ENCODE assay signal across 16 cellular contexts in the genomic region with DNA sequence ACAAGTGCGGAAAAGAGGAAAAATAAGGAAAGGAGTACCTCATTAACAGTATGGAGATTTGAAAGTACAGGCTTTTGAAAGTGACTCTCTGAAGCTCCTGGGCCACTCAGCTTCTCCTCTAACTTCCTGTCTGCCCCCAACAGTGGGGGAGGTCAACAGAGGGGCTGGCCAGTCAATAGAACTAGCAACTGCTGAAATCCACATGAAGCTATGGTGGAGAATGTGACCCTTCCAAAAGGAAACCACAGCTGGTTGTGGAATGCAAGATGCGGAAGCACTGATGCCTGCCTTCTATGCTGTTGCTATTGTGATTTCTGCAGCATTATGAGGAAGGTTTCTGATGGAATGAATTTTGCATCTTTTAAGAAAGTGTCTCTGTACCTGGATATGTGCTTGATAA. TPM values are rescaled to one million over a fixed set of nuclear protein-coding genes. Genes with fewer than 3 reads are reported as not detected.
DNase-seq lines count a peak whose midpoint lies in the region; ATAC-seq and TF ChIP-seq lines count a peak whose summit lies in the region.
"Had no signal": no experiment of that assay in that cellular context is flagged by ENCODE, and none has a peak within 500 bp of the region (broad histone marks: within the 10 kb centered on the region; RNA-seq: fewer than 3 reads in every experiment).

No MANE protein-coding gene starts in this region.

- H3K9ac ChIP-seq in Loucy (ENCODE audit: low read depth, low read length, poor library complexity, severe bottlenecking): no peak overlapping the region

- H3K9me3 Mint-ChIP-seq in activated CD4-positive, alpha-beta T cell treated with anti-CD3 and anti-CD28 coated beads, Interleukin-2, amount 10 ng/mL, durations not matched to agents 7 days and 5 days: no peaks in the 10 kb centered on the region
- no peaks in the 10 kb centered on the region for H3K9me3 Mint-ChIP-seq in activated CD4-positive, alpha-beta T cell treated with anti-CD3 and anti-CD28 coated beads, Interleukin-2, amount 10 ng/mL, durations not matched to agents 24 days and 14 days

- CTCF ChIA-PET in activated CD4-positive, alpha-beta T cell treated with anti-CD3 and anti-CD28 coated beads, Interleukin-2, amount 10 ng/mL, durations not matched to agents 7 days and 5 days (lab: Charles Lee): interaction anchor here (1.5 kb wide), 1 partner anchor 10 kb away, joined by 4 read pairs; no protein-coding TSS in a partner anchor

- H3K27me3 Mint-ChIP-seq in activated CD4-positive, alpha-beta T cell treated with anti-CD3 and anti-CD28 coated beads, Interleukin-2, amount 10 ng/mL, durations not matched to agents 7 days and 5 days: peaks cover 22% of the 10 kb centered on the region
- peaks cover 40% of the 10 kb centered on the region for H3K27me3 Mint-ChIP-seq in activated CD4-positive, alpha-beta T cell treated with anti-CD3 and anti-CD28 coated beads, Interleukin-2, amount 10 ng/mL, durations not matched to agents 24 days and 14 days

- no peak overlapping the region for H2AFZ ChIP-seq in Loucy (ENCODE audit: low read length)
- no peak overlapping the region for H2AFZ ChIP-seq in osteoblast (ENCODE audit: low read length)

- no peaks in the 10 kb centered on the region for H3K36me3 Mint-ChIP-seq in activated CD4-positive, alpha-beta T cell treated with anti-CD3 and anti-CD28 coated beads, Interleukin-2, amount 10 ng/mL, durations not matched to agents 7 days and 5 days (ENCODE audit: low read depth)
- H3K36me3 Mint-ChIP-seq in activated CD4-positive, alpha-beta T cell treated with anti-CD3 and anti-CD28 coated beads, Interleukin-2, amount 10 ng/mL, durations not matched to agents 24 days and 14 days (ENCODE audit: low read depth): no peaks in the 10 kb centered on the region

- H3K4me1 Mint-ChIP-seq in activated CD4-positive, alpha-beta T cell treated with anti-CD3 and anti-CD28 coated beads, Interleukin-2, amount 10 ng/mL, durations not matched to agents 7 days and 5 days: peaks cover 35% of the 10 kb centered on the region
- H3K4me1 Mint-ChIP-seq in activated CD4-positive, alpha-beta T cell treated with anti-CD3 and anti-CD28 coated beads, Interleukin-2, amount 10 ng/mL, durations not matched to agents 24 days and 14 days: peaks cover 19% of the 10 kb centered on the region

- TF ChIP-seq CTCF in Loucy (conservative IDR thresholded peaks at IDR 0.05; ENCODE audit: low read length): no peak
- TF ChIP-seq CTCF in osteoblast (IDR thresholded peaks at IDR 0.05; ENCODE audit: extremely low read depth, low read depth, low read length): no peak

- peak overlapping the region; percentile 83 for H3K4me2 ChIP-seq in Loucy (ENCODE audit: low read depth, low read length, poor library complexity, severe bottlenecking)
- peak overlapping the region; percentile 90 for H3K4me2 ChIP-seq in osteoblast (ENCODE audit: insufficient read depth, low read length)

- H3K27ac Mint-ChIP-seq in activated CD4-positive, alpha-beta T cell treated with anti-CD3 and anti-CD28 coated beads, Interleukin-2, amount 10 ng/mL, durations not matched to agents 7 days and 5 days: no peak overlapping the region
- H3K27ac Mint-ChIP-seq in activated CD4-positive, alpha-beta T cell treated with anti-CD3 and anti-CD28 coated beads, Interleukin-2, amount 10 ng/mL, durations not matched to agents 24 days and 14 days: no peak overlapping the region

- peaks cover 8% of the 10 kb centered on the region; the same call in 1 of the 2 replicates for H3F3A ChIP-seq in Loucy (ENCODE audit: low read depth)

- peaks cover 15% of the 10 kb centered on the region for H3K4me1 ChIP-seq in Loucy (ENCODE audit: insufficient read depth, low read length, poor library complexity, severe bottlenecking)
- peaks cover 25% of the 10 kb centered on the region for H3K4me1 ChIP-seq in osteoblast (ENCODE audit: insufficient read depth, low read length)

- ATAC-seq in HG02610 (IDR thresholded peaks at IDR 0.05; ENCODE audit: unreplicated experiment) (no peak), HG02840 (IDR thresholded peaks at IDR 0.05; ENCODE audit: low FRiP score, unreplicated experiment) (no peak)

- H3K36me3 ChIP-seq in Loucy (ENCODE audit: insufficient read depth, low read length) (no peaks in the 10 kb centered on the region), osteoblast (ENCODE audit: insufficient read depth, low read length) (no peaks in the 10 kb centered on the region)
- H3K36me3 ChIP-seq: neutrophil, thyroid gland had no signal

- H4K20me1 ChIP-seq in Loucy (ENCODE audit: insufficient read depth, low read length, poor library complexity, severe bottlenecking) (no peaks in the 10 kb centered on the region), osteoblast (ENCODE audit: insufficient read depth, low read length) (no peaks in the 10 kb centered on the region)

- H3K79me2 ChIP-seq in Loucy (ENCODE audit: insufficient read depth, low read length) (no peaks in the 10 kb centered on the region), osteoblast (ENCODE audit: insufficient read depth, low read length) (no peaks in the 10 kb centered on the region)

- no peak for DNase-seq in activated CD4-positive, alpha-beta T cell treated with anti-CD3 and anti-CD28 coated beads, Interleukin-2, amount 10 ng/mL, durations not matched to agents 7 days and 5 days
- no peak for DNase-seq in activated CD4-positive, alpha-beta T cell treated with anti-CD3 and anti-CD28 coated beads, Interleukin-2, amount 10 ng/mL, durations not matched to agents 24 days and 14 days
- DNase-seq in brain pericyte (ENCODE audit: low read depth, low spot score): peak; percentile 7
- no peak for DNase-seq in osteoblast (ENCODE audit: insufficient read length, low spot score, missing footprints)
- DNase-seq in substantia nigra (lab: John Stamatoyannopoulos, UW): no peak
- DNase-seq: activated CD8-positive, alpha-beta memory T cell treated with anti-CD3 and anti-CD28 coated beads, Interleukin-2, amount 50 U/mL, for 48 hours; Calu3; KG1; kidney; SHP77; thyroid gland had no signal

- no peaks in the 10 kb centered on the region for H3K9me2 ChIP-seq in Loucy (replicated peaks; ENCODE audit: low read depth, low read length)

- no peak overlapping the region for H3K27ac ChIP-seq in osteoblast (ENCODE audit: low read depth, low read length)
- H3K27ac ChIP-seq in substantia nigra (ENCODE audit: low read depth, low read length, poor library complexity, severe bottlenecking): no peak overlapping the region
- H3K27ac ChIP-seq: neutrophil, thyroid gland had no signal

- intact Hi-C loops in activated CD4-positive, alpha-beta T cell treated with anti-CD3 and anti-CD28 coated beads, Interleukin-2, amount 10 ng/mL, durations not matched to agents 24 days and 14 days (cut with micrococcal nuclease): loop anchor here (5.0 to 10.0 kb wide), 2 partner anchors 97 to 371 kb away; partner anchors contain the start of gene COMMD8

- H3K9me3 ChIP-seq in Loucy (ENCODE audit: insufficient read depth, low read depth, low read length): no peaks in the 10 kb centered on the region
- H3K9me3 ChIP-seq in osteoblast (ENCODE audit: low read depth, low read length): no peaks in the 10 kb centered on the region
- H3K9me3 ChIP-seq: neutrophil, thyroid gland had no signal

- no peaks in the 10 kb centered on the region for H3K27me3 ChIP-seq in Loucy (ENCODE audit: insufficient read depth, low read length, poor library complexity, severe bottlenecking)
- H3K27me3 ChIP-seq in osteoblast (ENCODE audit: insufficient read depth, low read length): no peaks in the 10 kb centered on the region
- H3K27me3 ChIP-seq: thyroid gland had no signal

- POLR2A ChIA-PET in activated CD4-positive, alpha-beta T cell treated with anti-CD3 and anti-CD28 coated beads, Interleukin-2, amount 10 ng/mL, durations not matched to agents 7 days and 5 days (lab: Charles Lee): no interaction called here

- peak overlapping the region; percentile 77 for H3K4me3 Mint-ChIP-seq in activated CD4-positive, alpha-beta T cell treated with anti-CD3 and anti-CD28 coated beads, Interleukin-2, amount 10 ng/mL, durations not matched to agents 7 days and 5 days
- H3K4me3 Mint-ChIP-seq in activated CD4-positive, alpha-beta T cell treated with anti-CD3 and anti-CD28 coated beads, Interleukin-2, amount 10 ng/mL, durations not matched to agents 24 days and 14 days: no peak overlapping the region

- H3K4me3 ChIP-seq in Loucy (ENCODE audit: low read length, poor library complexity, severe bottlenecking) (no peak overlapping the region), osteoblast (ENCODE audit: insufficient read depth, low read length) (no peak overlapping the region)
- H3K4me3 ChIP-seq: thyroid gland had no signal

RNA-seq across cellular contexts. Expression of gene CORIN, which starts 2.4 kb away (rescaled TPM):
- total RNA-seq in activated CD4-positive, alpha-beta T cell treated with anti-CD3 and anti-CD28 coated beads, Interleukin-2, amount 10 ng/mL, durations not matched to agents 7 days and 5 days: under 1 TPM in 1 of 2 experiments, not detected in 1; 0.22 TPM
- 0.51 TPM in 1 of 2 replicates, not detected in the other for total RNA-seq in activated CD4-positive, alpha-beta T cell treated with anti-CD3 and anti-CD28 coated beads, Interleukin-2, amount 10 ng/mL, durations not matched to agents 24 days and 14 days
- 0.36 and 0.88 TPM in 2 replicates for total RNA-seq in osteoblast
- total RNA-seq: A172 had no signal
